Comparison of ENCODE assay signal across 25 cellular contexts in the genomic region with DNA sequence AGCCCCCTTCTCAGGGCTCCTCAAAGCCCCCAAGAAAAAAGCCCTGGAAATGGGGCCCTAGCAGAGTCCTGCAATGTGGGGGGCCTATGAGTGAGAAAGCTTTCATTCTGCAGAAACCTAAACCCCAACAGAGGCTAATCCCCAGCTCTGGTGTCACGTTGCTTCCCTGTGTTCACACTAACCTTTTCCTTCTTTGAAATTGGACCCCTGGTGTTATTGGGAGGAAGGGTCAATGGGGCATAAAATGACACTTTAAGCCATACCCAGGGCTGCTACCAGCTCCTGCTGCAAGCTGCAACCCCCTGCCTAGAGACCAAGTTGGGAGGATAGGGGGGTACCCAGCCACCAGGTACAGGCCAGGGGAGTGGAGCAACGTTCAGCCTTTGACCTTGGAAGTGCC. TPM values are rescaled to one million over a fixed set of nuclear protein-coding genes. Genes with fewer than 3 reads are reported as not detected.
"Had no signal": no experiment of that assay in that cellular context is flagged by ENCODE, and none has a peak within 500 bp of the region (broad histone marks: within the 10 kb centered on the region; RNA-seq: fewer than 3 reads in every experiment).

No MANE protein-coding gene starts in this region.

- H3K27me3 Mint-ChIP-seq: activated CD4-positive, alpha-beta T cell treated with anti-CD3 and anti-CD28 coated beads, Interleukin-2, amount 10 ng/mL, durations not matched to agents 7 days and 5 days; activated naive CD8-positive, alpha-beta T cell treated with anti-CD3 and anti-CD28 coated beads for 36 hours; activated T-helper 17 cell treated with anti-CD3 and anti-CD28 coated beads, Interleukin-2, amount 50 U/mL, for 72 hours had no signal

- H3K9me3 ChIP-seq: Peyer's patch had no signal

- H3K36me3 ChIP-seq: brain microvascular endothelial cell, cardiac muscle cell, Peyer's patch had no signal

- H3K4me3 ChIP-seq: cardiac muscle cell, Peyer's patch had no signal

- H3K27me3 ChIP-seq: brain microvascular endothelial cell, cardiac muscle cell, Peyer's patch had no signal

- H3K36me3 Mint-ChIP-seq: activated naive CD4-positive, alpha-beta T cell treated with anti-CD3 and anti-CD28 coated beads, Interleukin-2, amount 10 ng/mL, durations not matched to agents 7 days and 5 days; activated naive CD8-positive, alpha-beta T cell treated with anti-CD3 and anti-CD28 coated beads for 36 hours had no signal

- H3K4me3 Mint-ChIP-seq: activated CD4-positive, alpha-beta memory T cell treated with anti-CD3 and anti-CD28 coated beads, Interleukin-2, amount 10 ng/mL, durations not matched to agents 7 days and 5 days; activated CD4-positive, alpha-beta T cell treated with anti-CD3 and anti-CD28 coated beads, Interleukin-2, amount 10 ng/mL, durations not matched to agents 7 days and 5 days; activated naive CD4-positive, alpha-beta T cell treated with anti-CD3 and anti-CD28 coated beads, Interleukin-2, amount 10 ng/mL, durations not matched to agents 7 days and 5 days; activated naive CD8-positive, alpha-beta T cell treated with anti-CD3 and anti-CD28 coated beads for 36 hours; activated T-helper 17 cell treated with anti-CD3 and anti-CD28 coated beads, Interleukin-2, amount 50 U/mL, for 72 hours; T-helper 17 cell had no signal

- H3K9me3 Mint-ChIP-seq: activated CD4-positive, alpha-beta memory T cell treated with anti-CD3 and anti-CD28 coated beads, Interleukin-2, amount 10 ng/mL, durations not matched to agents 7 days and 5 days; activated CD4-positive, alpha-beta T cell treated with anti-CD3 and anti-CD28 coated beads, Interleukin-2, amount 10 ng/mL, durations not matched to agents 7 days and 5 days; activated naive CD4-positive, alpha-beta T cell treated with anti-CD3 and anti-CD28 coated beads, Interleukin-2, amount 10 ng/mL, durations not matched to agents 7 days and 5 days; activated naive CD8-positive, alpha-beta T cell treated with anti-CD3 and anti-CD28 coated beads for 36 hours; activated T-helper 17 cell treated with anti-CD3 and anti-CD28 coated beads, Interleukin-2, amount 50 U/mL, for 72 hours had no signal

- DNase-seq: activated CD4-positive, alpha-beta memory T cell treated with anti-CD3 and anti-CD28 coated beads, Interleukin-2, amount 10 ng/mL, durations not matched to agents 7 days and 5 days; activated CD4-positive, alpha-beta T cell treated with anti-CD3 and anti-CD28 coated beads, Interleukin-2, amount 10 ng/mL, durations not matched to agents 7 days and 5 days; activated CD4-positive, CD25-positive, alpha-beta regulatory T cell; activated gamma-delta T cell; activated naive CD4-positive, alpha-beta T cell treated with anti-CD3 and anti-CD28 coated beads, Interleukin-2, amount 10 ng/mL, durations not matched to agents 7 days and 5 days; activated naive CD8-positive, alpha-beta T cell treated with anti-CD3 and anti-CD28 coated beads for 36 hours; activated T-cell treated with anti-CD3 and anti-CD28 coated beads for 4 hours; activated T-cell treated with anti-CD3 and anti-CD28 coated beads, Interleukin-2, amount 50 U/mL, for 48 hours; brain microvascular endothelial cell; Kasumi-1; NCI-H1105 treated with DMSO at 0.1 percent for 48 hours; NCI-H1436 treated with DMSO at 0.1 percent for 48 hours; NCI-H187 treated with DMSO at 0.1 percent for 48 hours; NCI-H2081 treated with DMSO at 0.1 percent for 48 hours; NCI-H2171 treated with DMSO at 0.1 percent for 48 hours; NCI-H226; Peyer's patch; SHP77; T-helper 17 cell; T-helper 9 cell had no signal

- ATAC-seq: activated T-helper 17 cell treated with anti-CD3 and anti-CD28 coated beads, Interleukin-2, amount 50 U/mL, for 72 hours; T-helper 17 cell had no signal

- H3K27ac ChIP-seq: brain microvascular endothelial cell, cardiac muscle cell, Peyer's patch had no signal

- H3K27ac Mint-ChIP-seq: activated CD4-positive, alpha-beta memory T cell treated with anti-CD3 and anti-CD28 coated beads, Interleukin-2, amount 10 ng/mL, durations not matched to agents 7 days and 5 days; activated CD4-positive, alpha-beta T cell treated with anti-CD3 and anti-CD28 coated beads, Interleukin-2, amount 10 ng/mL, durations not matched to agents 7 days and 5 days; activated naive CD4-positive, alpha-beta T cell treated with anti-CD3 and anti-CD28 coated beads, Interleukin-2, amount 10 ng/mL, durations not matched to agents 7 days and 5 days; activated naive CD8-positive, alpha-beta T cell treated with anti-CD3 and anti-CD28 coated beads for 36 hours; activated T-helper 17 cell treated with anti-CD3 and anti-CD28 coated beads, Interleukin-2, amount 50 U/mL, for 72 hours; T-helper 17 cell had no signal

- H3K4me1 Mint-ChIP-seq: activated CD4-positive, alpha-beta memory T cell treated with anti-CD3 and anti-CD28 coated beads, Interleukin-2, amount 10 ng/mL, durations not matched to agents 7 days and 5 days; activated CD4-positive, alpha-beta T cell treated with anti-CD3 and anti-CD28 coated beads, Interleukin-2, amount 10 ng/mL, durations not matched to agents 7 days and 5 days; activated naive CD4-positive, alpha-beta T cell treated with anti-CD3 and anti-CD28 coated beads, Interleukin-2, amount 10 ng/mL, durations not matched to agents 7 days and 5 days; activated naive CD8-positive, alpha-beta T cell treated with anti-CD3 and anti-CD28 coated beads for 36 hours; activated T-helper 17 cell treated with anti-CD3 and anti-CD28 coated beads, Interleukin-2, amount 50 U/mL, for 72 hours; T-helper 17 cell had no signal

- H3K4me1 ChIP-seq: Peyer's patch had no signal

RNA-seq across cellular contexts. Expression of a gene that starts 2.1 kb away (rescaled TPM):
- total RNA-seq: activated CD4-positive, alpha-beta memory T cell treated with anti-CD3 and anti-CD28 coated beads, Interleukin-2, amount 10 ng/mL, durations not matched to agents 7 days and 5 days; activated CD4-positive, alpha-beta T cell treated with anti-CD3 and anti-CD28 coated beads, Interleukin-2, amount 10 ng/mL, durations not matched to agents 7 days and 5 days; activated CD8-positive, alpha-beta memory T cell treated with anti-CD3 and anti-CD28 coated beads for 36 hours; activated naive CD8-positive, alpha-beta T cell treated with anti-CD3 and anti-CD28 coated beads for 36 hours; activated T-helper 17 cell treated with anti-CD3 and anti-CD28 coated beads, Interleukin-2, amount 50 U/mL, for 72 hours; cardiac muscle cell; NCI-H460; Peyer's patch; SK-MEL-5; T-helper 17 cell had no signal
- polyA plus RNA-seq: cardiac muscle cell had no signal

RNA-seq across cellular contexts. Expression of a gene that starts 25.4 kb away (rescaled TPM):
- total RNA-seq: NCI-H460 had no signal
